10 cellular contexts compared by ENCODE assay signal in genomic region chr16:56558024-56558747, GRCh38. TPM values are rescaled to one million over a fixed set of nuclear protein-coding genes. Genes with fewer than 3 reads are reported as not detected.
DNase-seq lines count a peak whose midpoint lies in the region; FAIRE-seq and TF ChIP-seq lines count a peak whose summit lies in the region.
"Had no signal": no experiment of that assay in that cellular context is flagged by ENCODE, and none has a peak within 500 bp of the region (broad histone marks: within the 10 kb centered on the region; RNA-seq: fewer than 3 reads in every experiment).

No MANE protein-coding gene starts in this region.

- peak; percentile 100 for FAIRE-seq in keratinocyte (lab: Jason Lieb, UNC)

- H3K4me3 ChIP-seq in MG63: no peak overlapping the region
- H3K4me3 ChIP-seq in keratinocyte (ENCODE audit: control insufficient read depth in 2 of 3, extremely low read depth in 1 of 3, insufficient read depth in 2 of 3, low read depth in 1 of 3, low read length in 3 of 3): no peak overlapping the region
- H3K4me3 ChIP-seq in H7 (ENCODE audit: insufficient read depth, low read depth, low read length): no peak overlapping the region
- H3K4me3 ChIP-seq: right atrium auricular region had no signal

- peaks cover 12% of the 10 kb centered on the region for H3K4me1 ChIP-seq in keratinocyte (ENCODE audit: control insufficient read depth, extremely low read depth, insufficient read depth, low read length)
- H3K4me1 ChIP-seq: right atrium auricular region had no signal

- H3K9me3 ChIP-seq in MG63 (no peaks in the 10 kb centered on the region), keratinocyte (ENCODE audit: control insufficient read depth, low read depth, low read length) (no peaks in the 10 kb centered on the region)
- H3K9me3 ChIP-seq: right atrium auricular region had no signal

- no peaks in the 10 kb centered on the region for H3K36me3 ChIP-seq in MG63
- H3K36me3 ChIP-seq in keratinocyte (ENCODE audit: control insufficient read depth in 2 of 2, extremely low read depth in 1 of 2, insufficient read depth in 2 of 2, low read length in 2 of 2): no peaks in the 10 kb centered on the region
- no peaks in the 10 kb centered on the region for H3K36me3 ChIP-seq in H7 (replicated peaks; ENCODE audit: control insufficient read depth, insufficient read depth, low read length)
- H3K36me3 ChIP-seq: right atrium auricular region had no signal

- no peak overlapping the region for H3K9ac ChIP-seq in keratinocyte (ENCODE audit: control insufficient read depth, extremely low read depth, insufficient read depth, low read length)

- in situ Hi-C loops in KBM-7 (cut with MboI; ENCODE audit: low pct_unique_long_range_greater_than_20kb, low sequenced_read_pairs): no loop called here

- H3K27ac ChIP-seq in angular gyrus (ENCODE audit: low read depth, low read length): peak overlapping the region; percentile 31
- no peak overlapping the region for H3K27ac ChIP-seq in keratinocyte (ENCODE audit: control insufficient read depth, insufficient read depth, low read length)
- H3K27ac ChIP-seq: right atrium auricular region had no signal

- H3K79me2 ChIP-seq in keratinocyte (ENCODE audit: control insufficient read depth, insufficient read depth, low read length): no peaks in the 10 kb centered on the region

- no peaks in the 10 kb centered on the region for H3K9me1 ChIP-seq in keratinocyte (ENCODE audit: control insufficient read depth, extremely low read depth, insufficient read depth, low read length)

- H3K27me3 ChIP-seq in MG63: no peaks in the 10 kb centered on the region; the same call in 1 of the 2 replicates
- H3K27me3 ChIP-seq in keratinocyte (ENCODE audit: control insufficient read depth, extremely low read depth, insufficient read depth, low read length): no peaks in the 10 kb centered on the region
- no peaks in the 10 kb centered on the region; the same call in 1 of the 2 replicates for H3K27me3 ChIP-seq in H7 (ENCODE audit: control insufficient read depth, insufficient read depth, low read length)
- H3K27me3 ChIP-seq: right atrium auricular region had no signal

- no peak overlapping the region for H3K4me2 ChIP-seq in keratinocyte (ENCODE audit: control insufficient read depth, extremely low read depth, insufficient read depth, low read depth, low read length)

- dilution Hi-C loops in keratinocyte (cut with MboI; ENCODE audit: extremely low pct_ligation_motif_present, low sequenced_read_pairs): no loop called here

- H4K20me1 ChIP-seq in keratinocyte (ENCODE audit: control insufficient read depth, extremely low read depth, insufficient read depth, low read length): no peaks in the 10 kb centered on the region

- no peak overlapping the region for H2AFZ ChIP-seq in keratinocyte (ENCODE audit: control insufficient read depth, low read length)

- DNase-seq in C1 segment of cervical spinal cord (lab: John Stamatoyannopoulos, UW) (peak in 12 of 14 donors; percentile 18 to 96 (median 62)), MG63 (peak; percentile 100), keratinocyte (ENCODE audit: low read depth, low spot score) (no peak), NCI-H526 treated with DMSO at 0.1 percent for 48 hours (lab: John Stamatoyannopoulos, UW) (no peak), H7 (no peak), KBM-7 (no peak)
- no peak for DNase-seq in stimulated activated CD8-positive, alpha-beta memory T cell treated with anti-CD3 and anti-CD28 coated beads, Interleukin-4, amount 100 ng/mL, for 48 hours

- no peak for TF ChIP-seq CTCF in keratinocyte (optimal IDR thresholded peaks at IDR 0.05 in 1 of 3, IDR thresholded peaks at IDR 0.05 in 1 of 3, conservative IDR thresholded peaks at IDR 0.05 in 1 of 3; ENCODE audit: extremely low read depth in 1 of 3, insufficient read depth in 2 of 3, low read length in 3 of 3)

RNA-seq across cellular contexts. Expression of gene MT4, which starts 6.7 kb away (rescaled TPM):
- not detected in 2 replicates for total RNA-seq in MG63 (2014; rRNA removed; shearing (Covaris generic); ENCODE audit: low replicate concordance)
- 0.77 to 2.1 TPM in 2 of 3 replicates, not detected in the other for polyA plus RNA-seq in keratinocyte
- polyA plus RNA-seq in keratinocyte (2011; ENCODE audit: low read depth): not detected
- polyA plus RNA-seq in keratinocyte (2011; cell fraction: cytosol; rRNA removed): 3.8 TPM in 1 of 2 replicates, not detected in the other
- not detected in 2 replicates for polyA plus RNA-seq in keratinocyte (2011; cell fraction: nucleus; rRNA removed)
- 4.3 TPM in 1 of 2 replicates, not detected in the other for polyA plus RNA-seq in keratinocyte (2012; ENCODE audit: low replicate concordance)
- 5.2 TPM in 1 of 3 replicates, not detected in the others for polyA minus RNA-seq in keratinocyte
- not detected for polyA minus RNA-seq in keratinocyte (2011; cell fraction: cytosol; rRNA and poly(A)+ RNA removed)
- not detected in 2 replicates for polyA minus RNA-seq in keratinocyte (2011; cell fraction: nucleus; rRNA and poly(A)+ RNA removed)
- total RNA-seq in H7 (2014; rRNA removed; shearing (Covaris generic)): not detected in 2 replicates
- total RNA-seq: right atrium auricular region, subcutaneous adipose tissue had no signal

RNA-seq across cellular contexts. Expression of gene MT3, which starts 31.1 kb away (rescaled TPM):
- not detected in 2 replicates for total RNA-seq in MG63 (2014; rRNA removed; shearing (Covaris generic); ENCODE audit: low replicate concordance)
- not detected in 3 replicates for polyA plus RNA-seq in keratinocyte
- not detected for polyA plus RNA-seq in keratinocyte (2011; ENCODE audit: low read depth)
- polyA plus RNA-seq in keratinocyte (2011; cell fraction: cytosol; rRNA removed): not detected in 2 replicates
- not detected in 2 replicates for polyA plus RNA-seq in keratinocyte (2011; cell fraction: nucleus; rRNA removed)
- not detected in 2 replicates for polyA plus RNA-seq in keratinocyte (2012; ENCODE audit: low replicate concordance)
- not detected in 3 replicates for polyA minus RNA-seq in keratinocyte
- not detected for polyA minus RNA-seq in keratinocyte (2011; cell fraction: cytosol; rRNA and poly(A)+ RNA removed)
- polyA minus RNA-seq in keratinocyte (2011; cell fraction: nucleus; rRNA and poly(A)+ RNA removed): not detected in 2 replicates
- total RNA-seq in H7 (2014; rRNA removed; shearing (Covaris generic)): 0.31 TPM in 1 of 2 replicates, not detected in the other
- total RNA-seq: right atrium auricular region had no signal

RNA-seq across cellular contexts. Expression of gene BBS2, which starts 38.4 kb away (rescaled TPM):
- 99.1 and 141 TPM in 2 replicates for total RNA-seq in MG63 (2014; rRNA removed; shearing (Covaris generic); ENCODE audit: low replicate concordance)
- polyA plus RNA-seq in keratinocyte: 43.5 to 76.1 TPM (median 62.3 TPM) in 3 replicates
- 74.2 TPM for polyA plus RNA-seq in keratinocyte (2011; ENCODE audit: low read depth)
- polyA plus RNA-seq in keratinocyte (2011; cell fraction: cytosol; rRNA removed): 33.6 and 46.4 TPM in 2 replicates
- polyA plus RNA-seq in keratinocyte (2011; cell fraction: nucleus; rRNA removed): 117 and 121 TPM in 2 replicates
- 27.3 and 30.6 TPM in 2 replicates for polyA plus RNA-seq in keratinocyte (2012; ENCODE audit: low replicate concordance)
- 52.7 to 75.6 TPM (median 52.9 TPM) in 3 replicates for polyA minus RNA-seq in keratinocyte
- polyA minus RNA-seq in keratinocyte (2011; cell fraction: cytosol; rRNA and poly(A)+ RNA removed): 30.7 TPM
- 26.2 and 58.7 TPM in 2 replicates for polyA minus RNA-seq in keratinocyte (2011; cell fraction: nucleus; rRNA and poly(A)+ RNA removed)
- total RNA-seq in H7 (2014; rRNA removed; shearing (Covaris generic)): 22.2 and 38.8 TPM in 2 replicates

RNA-seq across cellular contexts. Expression of gene MT2A, which starts 50.2 kb away (rescaled TPM):
- total RNA-seq in MG63 (2014; rRNA removed; shearing (Covaris generic); ENCODE audit: low replicate concordance): 115 and 538 TPM in 2 replicates
- 489 to 1,016 TPM (median 990 TPM) in 3 replicates for polyA plus RNA-seq in keratinocyte
- 310 TPM for polyA plus RNA-seq in keratinocyte (2011; ENCODE audit: low read depth)
- 741 and 1,546 TPM in 2 replicates for polyA plus RNA-seq in keratinocyte (2011; cell fraction: cytosol; rRNA removed)
- polyA plus RNA-seq in keratinocyte (2011; cell fraction: nucleus; rRNA removed): 335 and 470 TPM in 2 replicates
- 2,479 and 10,771 TPM in 2 replicates for polyA plus RNA-seq in keratinocyte (2012; ENCODE audit: low replicate concordance)
- polyA minus RNA-seq in keratinocyte: 401 to 1,828 TPM (median 417 TPM) in 3 replicates
- 2,677 TPM for polyA minus RNA-seq in keratinocyte (2011; cell fraction: cytosol; rRNA and poly(A)+ RNA removed)
- polyA minus RNA-seq in keratinocyte (2011; cell fraction: nucleus; rRNA and poly(A)+ RNA removed): 152 and 202 TPM in 2 replicates
- 31.9 and 36.9 TPM in 2 replicates for total RNA-seq in H7 (2014; rRNA removed; shearing (Covaris generic))

Comparison
In these comparisons a context has a peak if more than half of its experiments do, and no peak if none do; other contexts are left out.
1. DNase-seq: peak in C1 segment of cervical spinal cord (12 of 14) and MG63 (single experiment); none in keratinocyte (single experiment), NCI-H526 treated with DMSO at 0.1 percent for 48 hours (single experiment), H7 (single experiment), stimulated activated CD8-positive, alpha-beta memory T cell treated with anti-CD3 and anti-CD28 coated beads, Interleukin-4, amount 100 ng/mL, for 48 hours (single experiment) and KBM-7 (single experiment).